Comparison of ENCODE assay signal across 1 cellular context in the genomic region with DNA sequence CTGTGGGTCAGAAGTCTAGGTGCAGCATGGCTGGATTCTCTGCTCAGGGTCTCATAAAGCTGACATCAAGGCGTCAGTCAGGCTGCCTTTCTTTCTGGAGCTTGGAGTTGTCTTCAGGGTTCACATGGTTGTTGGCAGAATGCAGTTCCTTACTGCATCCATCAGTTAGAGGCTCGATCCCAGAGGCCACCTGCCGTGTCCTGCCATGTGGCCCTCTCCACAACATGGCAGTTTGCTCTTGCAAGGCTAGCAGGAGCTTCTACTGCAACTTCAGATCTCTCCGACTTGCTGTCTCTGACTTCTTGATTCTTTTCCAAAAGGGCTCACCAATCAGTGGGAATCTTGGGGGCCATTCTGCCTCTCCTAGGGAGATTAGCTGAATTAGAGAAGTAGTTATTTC.
TF ChIP-seq lines count a peak whose summit lies in the region.

No MANE protein-coding gene starts in this region.

TF ChIP-seq in IMR-90, 13 proteins besides CTCF, POLR2A, EP300 and RAD21:
- TF ChIP-seq NFE2L2 (IDR thresholded peaks at IDR 0.05; ENCODE audit: low read depth, low read length) (no peak), RCOR1 (IDR thresholded peaks at IDR 0.05; ENCODE audit: insufficient replicate concordance, low read length) (no peak), SMC3 (IDR thresholded peaks at IDR 0.05; ENCODE audit: low read depth, low read length) (no peak), RFX5 (IDR thresholded peaks at IDR 0.05; ENCODE audit: low read depth, low read length) (no peak), MXI1 (IDR thresholded peaks at IDR 0.05; ENCODE audit: borderline replicate concordance, low read depth, low read length) (no peak), BHLHE40 (IDR thresholded peaks at IDR 0.05; ENCODE audit: low read depth, low read length) (no peak), CHD1 (IDR thresholded peaks at IDR 0.05; ENCODE audit: low read depth, low read length) (no peak), CEBPB (IDR thresholded peaks at IDR 0.05; ENCODE audit: low read depth, low read length) (no peak), FOS (IDR thresholded peaks at IDR 0.05; ENCODE audit: low read depth, low read length) (no peak), MAFK (IDR thresholded peaks at IDR 0.05; ENCODE audit: low read depth, low read length) (no peak), MAZ (IDR thresholded peaks at IDR 0.05; ENCODE audit: borderline replicate concordance, low read depth, low read length) (no peak)
- TF ChIP-seq, protein P1, sequence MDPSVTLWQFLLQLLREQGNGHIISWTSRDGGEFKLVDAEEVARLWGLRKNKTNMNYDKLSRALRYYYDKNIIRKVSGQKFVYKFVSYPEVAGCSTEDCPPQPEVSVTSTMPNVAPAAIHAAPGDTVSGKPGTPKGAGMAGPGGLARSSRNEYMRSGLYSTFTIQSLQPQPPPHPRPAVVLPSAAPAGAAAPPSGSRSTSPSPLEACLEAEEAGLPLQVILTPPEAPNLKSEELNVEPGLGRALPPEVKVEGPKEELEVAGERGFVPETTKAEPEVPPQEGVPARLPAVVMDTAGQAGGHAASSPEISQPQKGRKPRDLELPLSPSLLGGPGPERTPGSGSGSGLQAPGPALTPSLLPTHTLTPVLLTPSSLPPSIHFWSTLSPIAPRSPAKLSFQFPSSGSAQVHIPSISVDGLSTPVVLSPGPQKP (IDR thresholded peaks at IDR 0.05; ENCODE audit: borderline replicate concordance, low read depth, low read length) = no peak
- TF ChIP-seq, protein P2, sequence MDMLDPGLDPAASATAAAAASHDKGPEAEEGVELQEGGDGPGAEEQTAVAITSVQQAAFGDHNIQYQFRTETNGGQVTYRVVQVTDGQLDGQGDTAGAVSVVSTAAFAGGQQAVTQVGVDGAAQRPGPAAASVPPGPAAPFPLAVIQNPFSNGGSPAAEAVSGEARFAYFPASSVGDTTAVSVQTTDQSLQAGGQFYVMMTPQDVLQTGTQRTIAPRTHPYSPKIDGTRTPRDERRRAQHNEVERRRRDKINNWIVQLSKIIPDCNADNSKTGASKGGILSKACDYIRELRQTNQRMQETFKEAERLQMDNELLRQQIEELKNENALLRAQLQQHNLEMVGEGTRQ (IDR thresholded peaks at IDR 0.05; ENCODE audit: low read depth, low read length) = no peak
TF ChIP-seq in IMR-90: peak in this region for 0.
